2 cellular contexts compared by ENCODE assay signal in the genomic region with DNA sequence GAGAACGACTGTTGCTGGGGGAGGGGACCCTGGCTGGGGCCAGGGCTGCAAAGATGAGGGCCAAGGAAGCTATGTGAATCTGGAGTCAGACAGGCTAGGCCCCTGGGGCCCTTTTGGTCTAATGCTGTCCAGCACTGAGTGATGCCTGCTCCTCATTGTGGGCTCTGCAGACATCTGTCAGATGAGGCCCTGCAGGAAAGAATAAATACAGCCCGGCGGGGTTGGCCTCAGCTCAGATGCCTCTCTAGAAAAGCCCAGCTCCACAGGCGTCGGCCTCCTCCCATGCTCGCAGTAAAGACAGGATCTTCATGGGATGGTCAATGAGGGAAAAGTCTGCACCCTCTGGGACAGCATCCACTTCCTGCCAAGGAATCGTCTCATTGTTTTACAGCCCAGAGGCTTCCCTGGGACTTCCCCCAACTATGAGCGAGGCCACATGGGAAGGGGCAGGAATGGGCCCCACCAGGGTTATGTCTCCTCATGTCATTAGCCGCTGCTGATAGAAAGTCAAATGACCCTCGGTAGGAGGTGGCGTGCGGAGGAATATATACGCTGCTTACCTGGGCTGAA.
A peak's percentile ranks its signal among the peaks of the same experiment; 100 is the strongest.
TF ChIP-seq lines count a peak whose summit lies in the region.

No MANE protein-coding gene starts in this region.

TF ChIP-seq in GM23338, 12 proteins besides CTCF, POLR2A, EP300 and RAD21 (continues in another document):
- TF ChIP-seq ZNF331 (CRISPR knock-in tag; IDR thresholded peaks at IDR 0.05; ENCODE audit: low read depth) (no peak), EZH2phosphoT487 (IDR thresholded peaks at IDR 0.05; ENCODE audit: unreplicated experiment) (no peak), CREB1 (CRISPR knock-in tag; IDR thresholded peaks at IDR 0.05; ENCODE audit: low read depth) (no peak), POLR2AphosphoS5 (IDR thresholded peaks at IDR 0.05; ENCODE audit: low read depth) (no peak), JUNB (IDR thresholded peaks at IDR 0.05; ENCODE audit: unreplicated experiment) (no peak), EZH2 (IDR thresholded peaks at IDR 0.05; ENCODE audit: low read depth, unreplicated experiment) (no peak)
- TF ChIP-seq, protein P1, sequence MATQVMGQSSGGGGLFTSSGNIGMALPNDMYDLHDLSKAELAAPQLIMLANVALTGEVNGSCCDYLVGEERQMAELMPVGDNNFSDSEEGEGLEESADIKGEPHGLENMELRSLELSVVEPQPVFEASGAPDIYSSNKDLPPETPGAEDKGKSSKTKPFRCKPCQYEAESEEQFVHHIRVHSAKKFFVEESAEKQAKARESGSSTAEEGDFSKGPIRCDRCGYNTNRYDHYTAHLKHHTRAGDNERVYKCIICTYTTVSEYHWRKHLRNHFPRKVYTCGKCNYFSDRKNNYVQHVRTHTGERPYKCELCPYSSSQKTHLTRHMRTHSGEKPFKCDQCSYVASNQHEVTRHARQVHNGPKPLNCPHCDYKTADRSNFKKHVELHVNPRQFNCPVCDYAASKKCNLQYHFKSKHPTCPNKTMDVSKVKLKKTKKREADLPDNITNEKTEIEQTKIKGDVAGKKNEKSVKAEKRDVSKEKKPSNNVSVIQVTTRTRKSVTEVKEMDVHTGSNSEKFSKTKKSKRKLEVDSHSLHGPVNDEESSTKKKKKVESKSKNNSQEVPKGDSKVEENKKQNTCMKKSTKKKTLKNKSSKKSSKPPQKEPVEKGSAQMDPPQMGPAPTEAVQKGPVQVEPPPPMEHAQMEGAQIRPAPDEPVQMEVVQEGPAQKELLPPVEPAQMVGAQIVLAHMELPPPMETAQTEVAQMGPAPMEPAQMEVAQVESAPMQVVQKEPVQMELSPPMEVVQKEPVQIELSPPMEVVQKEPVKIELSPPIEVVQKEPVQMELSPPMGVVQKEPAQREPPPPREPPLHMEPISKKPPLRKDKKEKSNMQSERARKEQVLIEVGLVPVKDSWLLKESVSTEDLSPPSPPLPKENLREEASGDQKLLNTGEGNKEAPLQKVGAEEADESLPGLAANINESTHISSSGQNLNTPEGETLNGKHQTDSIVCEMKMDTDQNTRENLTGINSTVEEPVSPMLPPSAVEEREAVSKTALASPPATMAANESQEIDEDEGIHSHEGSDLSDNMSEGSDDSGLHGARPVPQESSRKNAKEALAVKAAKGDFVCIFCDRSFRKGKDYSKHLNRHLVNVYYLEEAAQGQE (IDR thresholded peaks at IDR 0.05; ENCODE audit: unreplicated experiment): no peak
- TF ChIP-seq, protein P2, sequence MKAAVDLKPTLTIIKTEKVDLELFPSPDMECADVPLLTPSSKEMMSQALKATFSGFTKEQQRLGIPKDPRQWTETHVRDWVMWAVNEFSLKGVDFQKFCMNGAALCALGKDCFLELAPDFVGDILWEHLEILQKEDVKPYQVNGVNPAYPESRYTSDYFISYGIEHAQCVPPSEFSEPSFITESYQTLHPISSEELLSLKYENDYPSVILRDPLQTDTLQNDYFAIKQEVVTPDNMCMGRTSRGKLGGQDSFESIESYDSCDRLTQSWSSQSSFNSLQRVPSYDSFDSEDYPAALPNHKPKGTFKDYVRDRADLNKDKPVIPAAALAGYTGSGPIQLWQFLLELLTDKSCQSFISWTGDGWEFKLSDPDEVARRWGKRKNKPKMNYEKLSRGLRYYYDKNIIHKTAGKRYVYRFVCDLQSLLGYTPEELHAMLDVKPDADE (IDR thresholded peaks at IDR 0.05): no peak
- TF ChIP-seq, protein P3, sequence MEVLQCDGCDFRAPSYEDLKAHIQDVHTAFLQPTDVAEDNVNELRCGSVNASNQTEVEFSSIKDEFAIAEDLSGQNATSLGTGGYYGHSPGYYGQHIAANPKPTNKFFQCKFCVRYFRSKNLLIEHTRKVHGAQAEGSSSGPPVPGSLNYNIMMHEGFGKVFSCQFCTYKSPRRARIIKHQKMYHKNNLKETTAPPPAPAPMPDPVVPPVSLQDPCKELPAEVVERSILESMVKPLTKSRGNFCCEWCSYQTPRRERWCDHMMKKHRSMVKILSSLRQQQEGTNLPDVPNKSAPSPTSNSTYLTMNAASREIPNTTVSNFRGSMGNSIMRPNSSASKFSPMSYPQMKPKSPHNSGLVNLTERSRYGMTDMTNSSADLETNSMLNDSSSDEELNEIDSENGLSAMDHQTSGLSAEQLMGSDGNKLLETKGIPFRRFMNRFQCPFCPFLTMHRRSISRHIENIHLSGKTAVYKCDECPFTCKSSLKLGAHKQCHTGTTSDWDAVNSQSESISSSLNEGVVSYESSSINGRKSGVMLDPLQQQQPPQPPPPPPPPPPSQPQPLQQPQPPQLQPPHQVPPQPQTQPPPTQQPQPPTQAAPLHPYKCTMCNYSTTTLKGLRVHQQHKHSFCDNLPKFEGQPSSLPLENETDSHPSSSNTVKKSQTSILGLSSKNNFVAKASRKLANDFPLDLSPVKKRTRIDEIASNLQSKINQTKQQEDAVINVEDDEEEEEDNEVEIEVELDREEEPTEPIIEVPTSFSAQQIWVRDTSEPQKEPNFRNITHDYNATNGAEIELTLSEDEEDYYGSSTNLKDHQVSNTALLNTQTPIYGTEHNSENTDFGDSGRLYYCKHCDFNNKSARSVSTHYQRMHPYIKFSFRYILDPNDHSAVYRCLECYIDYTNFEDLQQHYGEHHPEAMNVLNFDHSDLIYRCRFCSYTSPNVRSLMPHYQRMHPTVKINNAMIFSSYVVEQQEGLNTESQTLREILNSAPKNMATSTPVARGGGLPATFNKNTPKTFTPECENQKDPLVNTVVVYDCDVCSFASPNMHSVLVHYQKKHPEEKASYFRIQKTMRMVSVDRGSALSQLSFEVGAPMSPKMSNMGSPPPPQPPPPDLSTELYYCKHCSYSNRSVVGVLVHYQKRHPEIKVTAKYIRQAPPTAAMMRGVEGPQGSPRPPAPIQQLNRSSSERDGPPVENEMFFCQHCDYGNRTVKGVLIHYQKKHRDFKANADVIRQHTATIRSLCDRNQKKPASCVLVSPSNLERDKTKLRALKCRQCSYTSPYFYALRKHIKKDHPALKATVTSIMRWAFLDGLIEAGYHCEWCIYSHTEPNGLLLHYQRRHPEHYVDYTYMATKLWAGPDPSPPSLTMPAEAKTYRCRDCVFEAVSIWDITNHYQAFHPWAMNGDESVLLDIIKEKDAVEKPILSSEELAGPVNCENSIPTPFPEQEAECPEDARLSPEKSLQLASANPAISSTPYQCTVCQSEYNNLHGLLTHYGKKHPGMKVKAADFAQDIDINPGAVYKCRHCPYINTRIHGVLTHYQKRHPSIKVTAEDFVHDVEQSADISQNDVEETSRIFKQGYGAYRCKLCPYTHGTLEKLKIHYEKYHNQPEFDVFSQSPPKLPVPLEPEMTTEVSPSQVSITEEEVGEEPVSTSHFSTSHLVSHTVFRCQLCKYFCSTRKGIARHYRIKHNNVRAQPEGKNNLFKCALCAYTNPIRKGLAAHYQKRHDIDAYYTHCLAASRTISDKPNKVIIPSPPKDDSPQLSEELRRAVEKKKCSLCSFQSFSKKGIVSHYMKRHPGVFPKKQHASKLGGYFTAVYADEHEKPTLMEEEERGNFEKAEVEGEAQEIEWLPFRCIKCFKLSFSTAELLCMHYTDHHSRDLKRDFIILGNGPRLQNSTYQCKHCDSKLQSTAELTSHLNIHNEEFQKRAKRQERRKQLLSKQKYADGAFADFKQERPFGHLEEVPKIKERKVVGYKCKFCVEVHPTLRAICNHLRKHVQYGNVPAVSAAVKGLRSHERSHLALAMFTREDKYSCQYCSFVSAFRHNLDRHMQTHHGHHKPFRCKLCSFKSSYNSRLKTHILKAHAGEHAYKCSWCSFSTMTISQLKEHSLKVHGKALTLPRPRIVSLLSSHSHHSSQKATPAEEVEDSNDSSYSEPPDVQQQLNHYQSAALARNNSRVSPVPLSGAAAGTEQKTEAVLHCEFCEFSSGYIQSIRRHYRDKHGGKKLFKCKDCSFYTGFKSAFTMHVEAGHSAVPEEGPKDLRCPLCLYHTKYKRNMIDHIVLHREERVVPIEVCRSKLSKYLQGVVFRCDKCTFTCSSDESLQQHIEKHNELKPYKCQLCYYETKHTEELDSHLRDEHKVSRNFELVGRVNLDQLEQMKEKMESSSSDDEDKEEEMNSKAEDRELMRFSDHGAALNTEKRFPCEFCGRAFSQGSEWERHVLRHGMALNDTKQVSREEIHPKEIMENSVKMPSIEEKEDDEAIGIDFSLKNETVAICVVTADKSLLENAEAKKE (CRISPR knock-in tag; IDR thresholded peaks at IDR 0.05): no peak

TF ChIP-seq in H1, 55 proteins besides CTCF, POLR2A, EP300 and RAD21:
- TF ChIP-seq RNF2 (IDR thresholded peaks at IDR 0.05; ENCODE audit: borderline replicate concordance, low read depth, low read length, missing control alignments, poor library complexity, severe bottlenecking): no peak
- TF ChIP-seq, protein P4, sequence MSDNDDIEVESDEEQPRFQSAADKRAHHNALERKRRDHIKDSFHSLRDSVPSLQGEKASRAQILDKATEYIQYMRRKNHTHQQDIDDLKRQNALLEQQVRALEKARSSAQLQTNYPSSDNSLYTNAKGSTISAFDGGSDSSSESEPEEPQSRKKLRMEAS (IDR thresholded peaks at IDR 0.05): peak; percentile 59
